18 cellular contexts compared by ENCODE assay signal in the genomic region with DNA sequence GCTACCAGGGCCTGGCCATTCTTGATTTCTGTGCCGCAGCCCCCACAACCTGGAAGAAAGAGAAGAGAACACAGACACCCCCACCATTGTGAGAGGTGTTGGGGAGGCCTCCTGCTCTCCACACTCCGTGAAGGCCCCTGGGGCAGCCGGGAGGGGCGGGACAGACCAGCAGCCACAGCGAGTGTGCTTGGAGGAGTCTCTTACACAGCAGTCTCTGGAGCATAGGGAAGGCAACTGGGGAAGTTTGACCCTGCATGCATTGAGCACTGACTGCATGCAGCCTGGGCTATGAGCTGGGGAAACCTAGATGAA.
A peak's percentile ranks its signal among the peaks of the same experiment; 100 is the strongest.
DNase-seq lines count a peak whose midpoint lies in the region; ATAC-seq and TF ChIP-seq lines count a peak whose summit lies in the region.
"Had no signal": no experiment of that assay in that cellular context is flagged by ENCODE, and none has a peak within 500 bp of the region (broad histone marks: within the 10 kb centered on the region; RNA-seq: fewer than 3 reads in every experiment).

No MANE protein-coding gene starts in this region.

- H3K9me3 ChIP-seq in left ventricle myocardium inferior (replicated peaks), result no peaks in the 10 kb centered on the region

- H3K23ac ChIP-seq in mesendoderm (ENCODE audit: low read length), result peak overlapping the region; percentile 17

- peak overlapping the region; percentile 42 for H3K27ac ChIP-seq in left ventricle myocardium inferior (replicated peaks)
- H3K27ac ChIP-seq in mesendoderm (ENCODE audit: low read depth, low read length), result no peak overlapping the region

- no peak overlapping the region for H2BK15ac ChIP-seq in mesendoderm (replicated peaks; ENCODE audit: low read depth)

- H2BK5ac ChIP-seq in mesendoderm (ENCODE audit: low read length), result no peak overlapping the region

- H3K36me3 Mint-ChIP-seq in brain (no peaks in the 10 kb centered on the region), type B pancreatic cell (no peaks in the 10 kb centered on the region)
- H3K36me3 Mint-ChIP-seq: CD4-positive, alpha-beta memory T cell had no signal

- no peak overlapping the region for H3K9ac ChIP-seq in mesendoderm (ENCODE audit: low read length)

- no peaks in the 10 kb centered on the region for H3K27me3 ChIP-seq in left ventricle myocardium inferior (ENCODE audit: low read depth)
- H3K27me3 ChIP-seq in mesendoderm (ENCODE audit: insufficient read depth, low read length, poor library complexity), result no peaks in the 10 kb centered on the region

- H3K79me1 ChIP-seq in mesendoderm (ENCODE audit: low read length), result no peaks in the 10 kb centered on the region

- H3K4me3 Mint-ChIP-seq in brain (no peak overlapping the region), type B pancreatic cell (no peak overlapping the region)
- H3K4me3 Mint-ChIP-seq: B cell; CD4-positive, alpha-beta memory T cell had no signal

- no peak overlapping the region for H3K18ac ChIP-seq in mesendoderm (ENCODE audit: low read length)

- no CpG with 5 or more reads among the region's 5 CpGs for WGBS in mesendoderm (ENCODE audit: extremely low coverage, insufficient coverage, low lambda C conversion rate)

- H3K27ac Mint-ChIP-seq in brain (peak overlapping the region in 3 of 5 experiments; percentile 5 to 55 (median 44)), type B pancreatic cell (peak overlapping the region; percentile 53)
- H3K27ac Mint-ChIP-seq: B cell; CD4-positive, alpha-beta memory T cell had no signal

- H2AK5ac ChIP-seq in mesendoderm (ENCODE audit: low read length), result no peak overlapping the region

- peaks cover 6% of the 10 kb centered on the region for H3K27me3 Mint-ChIP-seq in brain
- peaks cover 5% of the 10 kb centered on the region for H3K27me3 Mint-ChIP-seq in type B pancreatic cell
- H3K27me3 Mint-ChIP-seq: CD4-positive, alpha-beta memory T cell had no signal

- H3K56ac ChIP-seq in mesendoderm (ENCODE audit: low read length), result no peak overlapping the region

- no peak overlapping the region for H4K5ac ChIP-seq in mesendoderm (ENCODE audit: low read length)

- no peak overlapping the region for H3K4me3 ChIP-seq in left ventricle myocardium inferior
- no peak overlapping the region for H3K4me3 ChIP-seq in mesendoderm (ENCODE audit: low read length)

- H4K8ac ChIP-seq in mesendoderm (ENCODE audit: low read depth, low read length), result no peak overlapping the region

- no peak overlapping the region for H3K4me2 ChIP-seq in mesendoderm (ENCODE audit: low read length)

- DNase-seq in left ventricle myocardium inferior (no peak), left cardiac atrium (no peak), mesendoderm (no peak), type B pancreatic cell (ENCODE audit: extremely low spot score, unreplicated experiment) (no peak), NCI-H2227 (lab: John Stamatoyannopoulos, UW; ENCODE audit: unreplicated experiment) (no peak), occipital lobe (lab: John Stamatoyannopoulos, UW) (no peak), RPMI8226 (no peak)
- DNase-seq: 8988T; CD4-positive, alpha-beta memory T cell; GF-D8; NCI-H1417; NCI-H2107; NCI-H2227 treated with DMSO at 0.1 percent for 48 hours; NCI-H510A treated with DMSO at 0.1 percent for 48 hours; NCI-H82 had no signal

- ATAC-seq in left cardiac atrium, result no peak
- ATAC-seq: HCT116 had no signal

- TF ChIP-seq CTCF in left ventricle myocardium inferior (IDR thresholded peaks at IDR 0.05; ENCODE audit: borderline replicate concordance) (no peak), brain (conservative IDR thresholded peaks at IDR 0.05) (no peak), type B pancreatic cell (conservative IDR thresholded peaks at IDR 0.05) (no peak)

- peaks cover 51% of the 10 kb centered on the region for H3K4me1 Mint-ChIP-seq in brain
- peaks cover 19% of the 10 kb centered on the region for H3K4me1 Mint-ChIP-seq in type B pancreatic cell (ENCODE audit: unreplicated experiment)
- H3K4me1 Mint-ChIP-seq: B cell had no signal

- H3K4me1 ChIP-seq in left ventricle myocardium inferior (peaks cover 38% of the 10 kb centered on the region), mesendoderm (ENCODE audit: control insufficient read depth, low read depth, low read length) (peaks cover 4% of the 10 kb centered on the region)

- H3K36me3 ChIP-seq in left ventricle myocardium inferior, result no peaks in the 10 kb centered on the region
- no peaks in the 10 kb centered on the region for H3K36me3 ChIP-seq in mesendoderm (ENCODE audit: control insufficient read depth, insufficient read depth, low read length)

- intact Hi-C loops in left ventricle myocardium inferior (cut with micrococcal nuclease) (no loop called here), left cardiac atrium (cut with DNase I) (no loop called here)

- no peak overlapping the region for H2BK120ac ChIP-seq in mesendoderm (ENCODE audit: low read depth, low read length)

- H3K9me3 Mint-ChIP-seq in brain, result no peaks in the 10 kb centered on the region
- no peaks in the 10 kb centered on the region for H3K9me3 Mint-ChIP-seq in type B pancreatic cell
- H3K9me3 Mint-ChIP-seq: CD4-positive, alpha-beta memory T cell had no signal

- no peaks in the 10 kb centered on the region for H3K79me2 ChIP-seq in mesendoderm (ENCODE audit: control insufficient read depth, insufficient read depth, low read length)

- H3K4ac ChIP-seq in mesendoderm (ENCODE audit: low read depth, low read length), result no peak overlapping the region
